In the genomic region with DNA sequence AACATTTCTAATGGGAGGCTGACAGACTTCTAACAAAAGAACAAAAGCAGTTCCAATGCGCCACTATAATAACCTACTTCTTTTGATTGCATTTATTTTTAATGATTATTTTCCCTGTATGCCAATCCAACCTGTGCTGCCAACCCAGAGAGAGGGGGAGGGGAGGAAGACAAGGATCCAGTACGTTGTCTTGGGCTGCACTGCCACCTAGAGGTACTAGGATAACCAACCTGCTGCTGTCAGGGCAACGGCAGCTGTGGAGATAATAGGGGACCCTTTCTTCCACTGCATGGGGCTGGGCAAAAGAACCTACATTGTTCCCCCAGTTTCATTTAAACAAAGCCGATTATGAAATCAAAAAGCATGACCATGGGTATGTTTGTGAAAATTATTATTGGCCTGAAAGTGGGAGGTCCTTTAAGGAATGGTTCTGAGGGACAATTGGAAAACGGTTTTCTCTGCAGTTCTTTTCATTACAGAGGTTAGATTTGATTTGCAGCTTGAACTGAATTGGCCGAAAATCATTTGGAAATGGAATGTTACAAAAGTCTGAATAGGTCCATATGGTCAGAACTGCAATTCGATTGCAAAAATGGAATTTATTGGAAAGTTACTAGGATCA, we compare ENCODE assay signal across 8 cellular contexts.
A peak's percentile ranks its signal among the peaks of the same experiment; 100 is the strongest.
DNase-seq lines count a peak whose midpoint lies in the region; ATAC-seq and TF ChIP-seq lines count a peak whose summit lies in the region.

No MANE protein-coding gene starts in this region.

- ATAC-seq in GM21526 (IDR thresholded peaks at IDR 0.05; ENCODE audit: low FRiP score, unreplicated experiment) (peak; percentile 92), gastroesophageal sphincter (peak; percentile 65)

- WGBS in gastroesophageal sphincter (ENCODE audit: low coverage in 1 of 2), 2 donors = 18 to 23% methylated on average over 6 to 7 of the region's 7 CpGs
- 11 to 18% (median 15%) methylated on average over 7 of the region's 7 CpGs for WGBS in ovary, 3 donors

- in situ Hi-C loops in G401 (cut with HindIII; ENCODE audit: low sequenced_read_pairs) = no loop called here

- DNase-seq in G401 (ENCODE audit: low spot score) = peak; percentile 87
- DNase-seq in HS-5 (ENCODE audit: low read depth) = peak; percentile 41
- peak; percentile 89 for DNase-seq in NCI-H748 (lab: John Stamatoyannopoulos, UW; ENCODE audit: unreplicated experiment)
- DNase-seq in activated T-cell treated with anti-CD3 and anti-CD28 coated beads, Interleukin-2, amount 50 U/mL, for 1 hour = peak; percentile 17
- DNase-seq in ovary = peak; percentile 42 to 60 (median 55)
- DNase-seq in mesenteric fat pad (ENCODE audit: low spot score) = no peak

- H3K4me3 ChIP-seq in gastroesophageal sphincter (no peak overlapping the region), ovary (no peak overlapping the region)

- no peaks in the 10 kb centered on the region for H3K27me3 ChIP-seq in gastroesophageal sphincter
- no peaks in the 10 kb centered on the region for H3K27me3 ChIP-seq in ovary

- no peaks in the 10 kb centered on the region for H3K9me3 ChIP-seq in gastroesophageal sphincter
- no peaks in the 10 kb centered on the region for H3K9me3 ChIP-seq in ovary

- H3K36me3 ChIP-seq in gastroesophageal sphincter (no peaks in the 10 kb centered on the region), ovary (no peaks in the 10 kb centered on the region)

- TF ChIP-seq EP300 in gastroesophageal sphincter (IDR thresholded peaks at IDR 0.05) (no peak), ovary (IDR thresholded peaks at IDR 0.05) (no peak)

- TF ChIP-seq CTCF in gastroesophageal sphincter (IDR thresholded peaks at IDR 0.05) (peak; percentile 34 to 81 (median 58)), ovary (IDR thresholded peaks at IDR 0.05) (peak in 2 of 3 donors; percentile 19 to 44)

- H3K4me1 ChIP-seq in gastroesophageal sphincter (peaks cover 0 to 6% (median 0%) of the 10 kb centered on the region in 3 donors), ovary (ENCODE audit: insufficient read depth) (no peaks in the 10 kb centered on the region)

- no peak overlapping the region for H3K27ac ChIP-seq in gastroesophageal sphincter
- no peak overlapping the region for H3K27ac ChIP-seq in ovary

- intact Hi-C loops in ovary (cut with DNase I) = no loop called here

- TF ChIP-seq POLR2A in gastroesophageal sphincter (IDR thresholded peaks at IDR 0.05) = no peak
- no peak for TF ChIP-seq POLR2A in ovary (IDR thresholded peaks at IDR 0.05)
